Comparison of ENCODE assay signal across 30 cellular contexts in genomic region chr12:77500124-77500523, GRCh38.
"Had no signal": no experiment of that assay in that cellular context is flagged by ENCODE, and none has a peak within 500 bp of the region (broad histone marks: within the 10 kb centered on the region; RNA-seq: fewer than 3 reads in every experiment).

No MANE protein-coding gene starts in this region.

- H3K4me3 ChIP-seq: adrenal gland, ascending aorta, colonic mucosa, esophagus squamous epithelium, gastrocnemius medialis, heart left ventricle had no signal

- H3K9me3 ChIP-seq: adrenal gland, ascending aorta, colonic mucosa, esophagus squamous epithelium, gastrocnemius medialis, heart left ventricle had no signal

- DNase-seq: activated B cell treated with CpG ODN at 0.5 μM for 24 hours; activated CD4-positive, alpha-beta T cell treated with anti-CD3 and anti-CD28 coated beads for 48 hours; activated CD4-positive, alpha-beta T cell treated with anti-CD3 and anti-CD28 coated beads, Interleukin-2, amount 50 U/mL, for 1 hour; activated CD4-positive, alpha-beta T cell treated with anti-CD3 and anti-CD28 coated beads, Interleukin-2, amount 50 U/mL, for 48 hours; activated CD8-positive, alpha-beta memory T cell treated with anti-CD3 and anti-CD28 coated beads for 24 hours; activated CD8-positive, alpha-beta T cell treated with anti-CD3 and anti-CD28 coated beads for 36 hours; activated effector memory CD4-positive, alpha-beta T cell treated with anti-CD3 and anti-CD28 coated beads, Interleukin-2, amount 50 U/mL, for 16 hours; activated naive CD4-positive, alpha-beta T cell treated with anti-CD3 and anti-CD28 coated beads for 36 hours; activated naive CD8-positive, alpha-beta T cell treated with anti-CD3 and anti-CD28 coated beads for 36 hours; activated naive CD8-positive, alpha-beta T cell treated with anti-CD3 and anti-CD28 coated beads, Interleukin-2, amount 50 U/mL, for 24 hours; activated T-cell treated with anti-CD3 and anti-CD28 coated beads, Interleukin-2, amount 50 U/mL, for 4 hours; adrenal gland; brain microvascular endothelial cell; central memory CD4-positive, alpha-beta T cell; cerebellar nuclear complex; colonic mucosa; effector CD8-positive, alpha-beta T cell; esophagus squamous epithelium; foreskin keratinocyte; gastrocnemius medialis; glutamatergic neuron; heart left ventricle; SW 1271; T-cell; T-helper 17 cell; T1000; WERI-Rb-1 had no signal

- H3K4me1 ChIP-seq: adrenal gland, ascending aorta, colonic mucosa, esophagus squamous epithelium, foreskin keratinocyte, gastrocnemius medialis, heart left ventricle had no signal

- H3K36me3 ChIP-seq: adrenal gland, ascending aorta, brain microvascular endothelial cell, colonic mucosa, esophagus squamous epithelium, gastrocnemius medialis, heart left ventricle, WERI-Rb-1 had no signal

- H3K27me3 ChIP-seq: adrenal gland, ascending aorta, brain microvascular endothelial cell, colonic mucosa, esophagus squamous epithelium, foreskin keratinocyte, gastrocnemius medialis, heart left ventricle had no signal

- ATAC-seq: activated CD4-positive, CD25-positive, alpha-beta regulatory T cell treated with anti-CD3 and anti-CD28 coated beads, Interleukin-2, amount 50 U/mL, for 24 hours; activated CD8-positive, alpha-beta T cell treated with anti-CD3 and anti-CD28 coated beads for 36 hours; activated naive CD8-positive, alpha-beta T cell treated with anti-CD3 and anti-CD28 coated beads, Interleukin-2, amount 50 U/mL, for 24 hours; activated T-cell treated with anti-CD3 and anti-CD28 coated beads, Interleukin-2, amount 50 U/mL, for 4 hours; foreskin keratinocyte; gastrocnemius medialis; heart left ventricle; T-cell; T-helper 17 cell had no signal

- H3K27ac ChIP-seq: adrenal gland, ascending aorta, brain microvascular endothelial cell, colonic mucosa, epithelial cell of prostate, esophagus squamous epithelium, foreskin keratinocyte, gastrocnemius medialis, heart left ventricle, WERI-Rb-1 had no signal
